Comparison of ENCODE assay signal across 8 cellular contexts in genomic region chr17:55089955-55090573, GRCh38.
DNase-seq lines count a peak whose midpoint lies in the region; ATAC-seq and TF ChIP-seq lines count a peak whose summit lies in the region.

No MANE protein-coding gene starts in this region.

- no peak overlapping the region for H3K4me3 ChIP-seq in kidney epithelial cell (ENCODE audit: low read depth, low read length)
- no peak overlapping the region for H3K4me3 ChIP-seq in testis

- H3K9me3 ChIP-seq in testis: no peaks in the 10 kb centered on the region

- TF ChIP-seq CTCF in GM10248 (IDR thresholded peaks at IDR 0.05; ENCODE audit: control extremely low read depth, extremely low read depth, low read depth, missing control alignments) (no peak), kidney epithelial cell (IDR thresholded peaks at IDR 0.05; ENCODE audit: insufficient read depth, low read length, poor library complexity, severe bottlenecking) (no peak), testis (IDR thresholded peaks at IDR 0.05) (no peak)

- no peak for TF ChIP-seq POLR2A in testis (IDR thresholded peaks at IDR 0.05)

- 75 to 86% methylated on average over 4 of the region's 4 CpGs for WGBS in testis, 2 donors

- CTCF ChIA-PET in GM10248 (lab: Yijun Ruan, JAX): interaction anchor here (1.0 to 2.5 kb wide), 7 partner anchors 10 to 205 kb away, joined by 3 to 9 read pairs (median 4); no protein-coding TSS in a partner anchor

- peak; percentile 96 for ATAC-seq in GM21423 (IDR thresholded peaks at IDR 0.05; ENCODE audit: unreplicated experiment)
- peak; percentile 94 for ATAC-seq in HG03575 (IDR thresholded peaks at IDR 0.05; ENCODE audit: extremely low read depth, insufficient number of reproducible peaks, low FRiP score, unreplicated experiment)

- intact Hi-C loops in testis (cut with DNase I; ENCODE audit: low total_unique reads): loop anchor here (2.0 kb wide), 1 partner anchor 15 kb away; no protein-coding TSS in a partner anchor

- H3K36me3 ChIP-seq in kidney epithelial cell (ENCODE audit: control insufficient read depth, insufficient read depth, low read length) (no peaks in the 10 kb centered on the region), testis (ENCODE audit: low read depth, missing control alignments) (no peaks in the 10 kb centered on the region)

- peak; percentile 36 for DNase-seq in GM10248 (ENCODE audit: extremely low spot score)
- peak; percentile 6 to 15 for DNase-seq in activated CD4-positive, alpha-beta T cell treated with anti-CD3 and anti-CD28 coated beads, Interleukin-2, amount 50 U/mL, for 24 hours (ENCODE audit: low read depth in 1 of 2, low spot score in 1 of 2)
- DNase-seq in kidney epithelial cell (ENCODE audit: low read depth): peak; percentile 1
- DNase-seq in NCI-H2196 (lab: John Stamatoyannopoulos, UW; ENCODE audit: unreplicated experiment): no peak
- no peak for DNase-seq in NOMO-1 treated with dmso at 0.1 percent for 144 hours (lab: John Stamatoyannopoulos, UW; ENCODE audit: unreplicated experiment)
- DNase-seq in testis: no peak

- no peaks in the 10 kb centered on the region for H3K4me1 ChIP-seq in testis

- H3K27me3 ChIP-seq in kidney epithelial cell (ENCODE audit: control insufficient read depth, insufficient read depth, low read length) (no peaks in the 10 kb centered on the region), testis (no peaks in the 10 kb centered on the region)

- H3K27ac ChIP-seq in testis: no peak overlapping the region

- POLR2A ChIA-PET in GM10248 (lab: Yijun Ruan, JAX): no interaction called here

Comparison
In these comparisons a context has a peak if more than half of its experiments do, and no peak if none do; other contexts are left out.
1. DNase-seq: peak in GM10248 (single experiment), activated CD4-positive, alpha-beta T cell treated with anti-CD3 and anti-CD28 coated beads, Interleukin-2, amount 50 U/mL, for 24 hours (2 of 2) and kidney epithelial cell (single experiment); none in NCI-H2196 (single experiment), NOMO-1 treated with dmso at 0.1 percent for 144 hours (single experiment) and testis (single experiment).